ENCODE assay signal across 9 cellular contexts in the genomic region with DNA sequence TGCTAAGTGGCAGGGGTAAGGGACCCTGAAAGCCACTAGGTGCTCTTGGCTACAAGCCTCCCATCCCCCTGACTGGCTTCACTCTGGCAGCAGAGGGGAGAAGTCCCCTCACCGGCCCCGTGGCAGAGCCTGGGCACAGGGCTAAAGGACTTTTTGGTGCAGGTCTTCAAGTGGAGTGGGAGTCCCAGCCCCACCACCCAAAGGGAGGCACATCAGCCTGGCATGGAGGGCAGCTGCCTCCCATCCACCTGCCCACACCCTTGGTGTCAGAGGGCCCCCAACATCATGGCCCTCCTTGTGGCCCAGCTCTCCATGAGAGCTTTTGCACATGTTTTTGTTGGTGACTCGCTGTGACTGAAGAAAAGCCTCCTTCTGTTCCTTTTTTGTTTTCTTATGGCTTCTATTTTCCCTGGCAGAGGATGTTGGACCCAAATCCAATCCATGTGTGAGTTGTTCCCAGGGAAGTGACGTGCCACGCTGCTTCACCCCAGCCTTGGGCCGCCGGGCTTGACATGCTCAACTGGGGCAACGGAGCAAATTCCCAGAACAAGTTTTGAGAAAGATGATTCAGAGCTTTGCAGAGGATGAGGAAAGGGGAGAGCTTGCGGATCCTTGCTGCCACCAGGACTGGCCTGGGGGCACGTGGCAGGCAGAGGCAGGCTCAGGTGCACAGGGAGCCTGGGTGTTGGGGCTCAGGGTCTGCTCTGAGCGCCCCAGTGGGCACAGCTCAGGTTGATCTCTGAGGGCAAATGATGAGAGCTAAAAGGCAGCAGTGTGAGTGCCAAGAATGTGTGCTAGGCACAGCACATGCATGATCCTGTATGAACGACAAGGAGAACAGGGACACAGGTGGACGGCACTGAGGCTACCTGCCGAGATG. TPM values are rescaled to one million over a fixed set of nuclear protein-coding genes. Genes with fewer than 3 reads are reported as not detected.
A peak's percentile ranks its signal among the peaks of the same experiment; 100 is the strongest.
DNase-seq lines count a peak whose midpoint lies in the region; ATAC-seq and TF ChIP-seq lines count a peak whose summit lies in the region.
"Had no signal": no experiment of that assay in that cellular context is flagged by ENCODE, and none has a peak within 500 bp of the region (broad histone marks: within the 10 kb centered on the region; RNA-seq: fewer than 3 reads in every experiment).

No MANE protein-coding gene starts in this region.

- 34 to 38% methylated on average over 14 of the region's 14 CpGs for WGBS in GM23248 (ENCODE audit: low coverage in 1 of 2, low lambda C conversion rate in 2 of 2, missing lambda C conversion rate in 2 of 2), 2 experiments

- DNase-seq in GM23248 (peak; percentile 97), amniotic stem cell (lab: John Stamatoyannopoulos, UW) (peak; percentile 88), right atrium auricular region (ENCODE audit: low spot score) (peak; percentile 85), foreskin melanocyte (no peak)
- no peak for DNase-seq in effector memory CD4-positive, alpha-beta T cell
- DNase-seq: activated naive CD4-positive, alpha-beta T cell treated with anti-CD3 and anti-CD28 coated beads, Interleukin-2, amount 50 U/mL, for 16 hours had no signal

- H3K79me2 ChIP-seq in GM23248 (ENCODE audit: insufficient read depth): peaks cover 19% of the 10 kb centered on the region

- peak overlapping the region; percentile 86 for H3K27ac ChIP-seq in GM23248
- peak overlapping the region; percentile 88 to 92 for H3K27ac ChIP-seq in right atrium auricular region
- H3K27ac ChIP-seq in effector memory CD4-positive, alpha-beta T cell (ENCODE audit: insufficient read depth, low read length, poor library complexity, severe bottlenecking): no peak overlapping the region

- H3K36me3 Mint-ChIP-seq in stimulated activated memory B cell treated with anti-CD40 and anti-IgM and Interleukin-4, amounts not matched to agents 10 μg/mL and 1 μg/mL and 100 μg/mL, for 72 hours: no peaks in the 10 kb centered on the region

- no peaks in the 10 kb centered on the region for H3K27me3 ChIP-seq in GM23248 (replicated peaks; ENCODE audit: insufficient read depth)
- no peaks in the 10 kb centered on the region for H3K27me3 ChIP-seq in right atrium auricular region
- H3K27me3 ChIP-seq in effector memory CD4-positive, alpha-beta T cell (replicated peaks; ENCODE audit: control insufficient read depth, insufficient read depth, low read length, poor library complexity, severe bottlenecking): peaks cover 2% of the 10 kb centered on the region

- peak overlapping the region; percentile 61 for H3K9ac ChIP-seq in GM23248

- no peak overlapping the region for H3K4me3 Mint-ChIP-seq in stimulated activated memory B cell treated with anti-CD40 and anti-IgM and Interleukin-4, amounts not matched to agents 10 μg/mL and 1 μg/mL and 100 μg/mL, for 72 hours

- no peak overlapping the region for H3K4me2 ChIP-seq in GM23248 (ENCODE audit: unreplicated experiment)

- TF ChIP-seq CTCF in right atrium auricular region (IDR thresholded peaks at IDR 0.05): no peak

- ATAC-seq in stimulated activated memory B cell treated with anti-CD40 and anti-IgM and Interleukin-4, amounts not matched to agents 10 μg/mL and 1 μg/mL and 100 μg/mL, for 72 hours: no peak
- ATAC-seq in HG03520 (IDR thresholded peaks at IDR 0.05; ENCODE audit: unreplicated experiment) (no peak), HG03045 (IDR thresholded peaks at IDR 0.05; ENCODE audit: unreplicated experiment) (no peak)

- no peaks in the 10 kb centered on the region for H3K9me3 ChIP-seq in GM23248 (ENCODE audit: low read depth)
- no peaks in the 10 kb centered on the region for H3K9me3 ChIP-seq in right atrium auricular region
- H3K9me3 ChIP-seq in effector memory CD4-positive, alpha-beta T cell (ENCODE audit: control insufficient read depth, low read length): no peaks in the 10 kb centered on the region

- H3K27ac Mint-ChIP-seq in stimulated activated memory B cell treated with anti-CD40 and anti-IgM and Interleukin-4, amounts not matched to agents 10 μg/mL and 1 μg/mL and 100 μg/mL, for 72 hours: peak overlapping the region; percentile 26

- H3K27me3 Mint-ChIP-seq in stimulated activated memory B cell treated with anti-CD40 and anti-IgM and Interleukin-4, amounts not matched to agents 10 μg/mL and 1 μg/mL and 100 μg/mL, for 72 hours: peaks cover 27% of the 10 kb centered on the region

- in situ Hi-C loops in GM23248 (cut with MboI): no loop called here

- H3K36me3 ChIP-seq in GM23248 (ENCODE audit: low read depth): no peaks in the 10 kb centered on the region
- peaks cover 2% of the 10 kb centered on the region for H3K36me3 ChIP-seq in right atrium auricular region
- H3K36me3 ChIP-seq in effector memory CD4-positive, alpha-beta T cell (ENCODE audit: control insufficient read depth, insufficient read depth, low read length): no peaks in the 10 kb centered on the region

- H2AFZ ChIP-seq in GM23248: 0 out of 2 replicates have a peak overlapping the region, but pooled peaks have one; percentile 4

- H3K4me1 ChIP-seq in GM23248 (ENCODE audit: insufficient read depth) (peaks cover 35% of the 10 kb centered on the region), right atrium auricular region (peaks cover 0 to 67% of the 10 kb centered on the region in 2 donors)
- H3K4me1 ChIP-seq in effector memory CD4-positive, alpha-beta T cell (ENCODE audit: control insufficient read depth, insufficient read depth, low read length, poor library complexity, severe bottlenecking): peaks cover 7% of the 10 kb centered on the region

- H4K20me1 ChIP-seq in GM23248 (ENCODE audit: insufficient read depth): no peaks in the 10 kb centered on the region

- no peak overlapping the region for H3K4me3 ChIP-seq in GM23248
- no peak overlapping the region for H3K4me3 ChIP-seq in right atrium auricular region
- H3K4me3 ChIP-seq in effector memory CD4-positive, alpha-beta T cell (ENCODE audit: insufficient read depth, low read depth, low read length, poor library complexity, severe bottlenecking): no peak overlapping the region

- H3F3A ChIP-seq in GM23248 (ENCODE audit: insufficient read depth): peaks cover 32% of the 10 kb centered on the region

- H3K9me2 ChIP-seq in GM23248 (ENCODE audit: insufficient read depth): no peaks in the 10 kb centered on the region

- H3K9me3 Mint-ChIP-seq in stimulated activated memory B cell treated with anti-CD40 and anti-IgM and Interleukin-4, amounts not matched to agents 10 μg/mL and 1 μg/mL and 100 μg/mL, for 72 hours: no peaks in the 10 kb centered on the region

- peaks cover 54% of the 10 kb centered on the region for H3K4me1 Mint-ChIP-seq in stimulated activated memory B cell treated with anti-CD40 and anti-IgM and Interleukin-4, amounts not matched to agents 10 μg/mL and 1 μg/mL and 100 μg/mL, for 72 hours

RNA-seq across cellular contexts. Expression of a gene that starts 1.9 kb away (rescaled TPM):
- 53.0 and 63.2 TPM in 2 replicates for total RNA-seq in GM23248 (2014; rRNA removed; shearing (Covaris generic))
- 46.6 and 47.0 TPM in 2 replicates for polyA plus RNA-seq in GM23248 (2016; fragmentation: Nextera tagmentation; extraction: Ambion mirVana)
- 100 to 1,000 TPM in 1 of 2 donors, 10 to 100 TPM in 1; 84.4 to 193 TPM for total RNA-seq in right atrium auricular region

RNA-seq across cellular contexts. Expression of a gene that starts 19.9 kb away (rescaled TPM):
- total RNA-seq in GM23248 (2014; rRNA removed; shearing (Covaris generic)): 13.9 and 20.3 TPM in 2 replicates
- polyA plus RNA-seq in GM23248 (2016; fragmentation: Nextera tagmentation; extraction: Ambion mirVana): 10.7 and 12.9 TPM in 2 replicates
- 10 to 100 TPM; 18.5 to 31.3 TPM for total RNA-seq in right atrium auricular region

RNA-seq across cellular contexts. Expression of a gene that starts 21.1 kb away (rescaled TPM):
- total RNA-seq in GM23248 (2014; rRNA removed; shearing (Covaris generic)): 100 and 107 TPM in 2 replicates
- 164 and 166 TPM in 2 replicates for polyA plus RNA-seq in GM23248 (2016; fragmentation: Nextera tagmentation; extraction: Ambion mirVana)
- 10 to 100 TPM; 71.4 to 76.5 TPM for total RNA-seq in right atrium auricular region

RNA-seq across cellular contexts. Expression of a gene that starts 36.8 kb away (rescaled TPM):
- total RNA-seq in GM23248 (2014; rRNA removed; shearing (Covaris generic)): not detected in 2 replicates
- polyA plus RNA-seq in GM23248 (2016; fragmentation: Nextera tagmentation; extraction: Ambion mirVana): not detected in 2 replicates
- 1,000 to 10,000 TPM in 1 of 2 donors, 100 to 1,000 TPM in 1; 680 to 2,809 TPM for total RNA-seq in right atrium auricular region

RNA-seq across cellular contexts. Expression of a gene that starts 38.9 kb away (rescaled TPM):
- not detected in 2 replicates for total RNA-seq in GM23248 (2014; rRNA removed; shearing (Covaris generic))
- 1.7 TPM in 1 of 2 replicates, not detected in the other for polyA plus RNA-seq in GM23248 (2016; fragmentation: Nextera tagmentation; extraction: Ambion mirVana)
- over 10,000 TPM; 17,339 to 49,235 TPM for total RNA-seq in right atrium auricular region

Comparison
In these comparisons a context has a peak if more than half of its experiments do, and no peak if none do; other contexts are left out.
1. DNase-seq: peak in GM23248 (single experiment), amniotic stem cell (single experiment) and right atrium auricular region (single experiment); none in foreskin melanocyte (single experiment) and effector memory CD4-positive, alpha-beta T cell (0 of 3).